Comparison of ENCODE assay signal across 17 cellular contexts in genomic region chr11:44674809-44675208, GRCh38. TPM values are rescaled to one million over a fixed set of nuclear protein-coding genes. Genes with fewer than 3 reads are reported as not detected.
"Had no signal": no experiment of that assay in that cellular context is flagged by ENCODE, and none has a peak within 500 bp of the region (broad histone marks: within the 10 kb centered on the region; RNA-seq: fewer than 3 reads in every experiment).

No MANE protein-coding gene starts in this region.

- H3K4me1 ChIP-seq: foreskin keratinocyte, parathyroid adenoma, psoas muscle, right lobe of liver had no signal

- H2AFZ ChIP-seq: parathyroid adenoma had no signal

- H3K9ac ChIP-seq: parathyroid adenoma had no signal

- H3K79me2 ChIP-seq: parathyroid adenoma had no signal

- H3K27me3 ChIP-seq: right lobe of liver had no signal

- H3K9me3 ChIP-seq: psoas muscle, right lobe of liver had no signal

- DNase-seq: effector memory CD8-positive, alpha-beta T cell; erythroblast; foreskin keratinocyte; kidney; left cardiac atrium; left ventricle myocardium superior; mesendoderm; naive B cell; nephron progenitor cell; psoas muscle; retina; right lobe of liver; stimulated activated CD4-positive, alpha-beta T cell treated with anti-CD3 and anti-CD28 coated beads, Interleukin-4, amount 100 ng/mL, for 1 hour; stimulated activated naive B cell treated with anti-CD40 and anti-IgM and Interleukin-4, amounts not matched to agents 10 μg/mL and 1 μg/mL and 100 μg/mL, for 72 hours; trophoblast cell had no signal

- H3K36me3 ChIP-seq: right lobe of liver had no signal

- FAIRE-seq: kidney had no signal

- ATAC-seq: effector memory CD8-positive, alpha-beta T cell; foreskin keratinocyte; left cardiac atrium; left ventricle myocardium superior; psoas muscle; right lobe of liver; stimulated activated naive B cell treated with anti-CD40 and anti-IgM and Interleukin-4, amounts not matched to agents 10 μg/mL and 1 μg/mL and 100 μg/mL, for 72 hours had no signal

- H3K27ac Mint-ChIP-seq: effector memory CD8-positive, alpha-beta T cell; naive B cell; nephron progenitor cell; stimulated activated naive B cell treated with anti-CD40 and anti-IgM and Interleukin-4, amounts not matched to agents 10 μg/mL and 1 μg/mL and 100 μg/mL, for 72 hours had no signal

- H3K27ac ChIP-seq: foreskin keratinocyte, parathyroid adenoma, psoas muscle, right lobe of liver had no signal

- H3K4me3 ChIP-seq: lung, psoas muscle, right lobe of liver had no signal

- H3K4me1 Mint-ChIP-seq: naive B cell; stimulated activated naive B cell treated with anti-CD40 and anti-IgM and Interleukin-4, amounts not matched to agents 10 μg/mL and 1 μg/mL and 100 μg/mL, for 72 hours had no signal

- H3K4me3 Mint-ChIP-seq: effector memory CD8-positive, alpha-beta T cell; nephron progenitor cell; stimulated activated naive B cell treated with anti-CD40 and anti-IgM and Interleukin-4, amounts not matched to agents 10 μg/mL and 1 μg/mL and 100 μg/mL, for 72 hours had no signal

RNA-seq across cellular contexts. Expression of gene TSPAN18, which starts 52.0 kb away (rescaled TPM):
- polyA plus RNA-seq: foreskin keratinocyte had no signal
